ENCODE assay signal across 8 cellular contexts in genomic region chr12:122946690-122947271, GRCh38. TPM values are rescaled to one million over a fixed set of nuclear protein-coding genes. Genes with fewer than 3 reads are reported as not detected.
DNase-seq lines count a peak whose midpoint lies in the region; ATAC-seq and TF ChIP-seq lines count a peak whose summit lies in the region.

No MANE protein-coding gene starts in this region.

- TF ChIP-seq CTCF in GM12865 (IDR thresholded peaks at IDR 0.05; ENCODE audit: insufficient read depth, low read depth, low read length, missing control alignments) (peak; percentile 10), RWPE1 (conservative IDR thresholded peaks at IDR 0.05; ENCODE audit: low read depth) (peak; percentile 74)

- H3K4me1 ChIP-seq in skeletal muscle satellite cell (ENCODE audit: control insufficient read depth, insufficient read depth, low read length), result peaks cover 63% of the 10 kb centered on the region

- ATAC-seq in HG03039 (IDR thresholded peaks at IDR 0.05; ENCODE audit: unreplicated experiment), result peak; percentile 67

- peak overlapping the region; percentile 99 for H3K27ac ChIP-seq in RWPE1

- POLR2A ChIA-PET in RWPE1 (lab: Yijun Ruan, JAX; ENCODE audit: low non-redundant PET), result interaction anchor here (0.6 kb wide), 1 partner anchor 27 kb away, joined by 5 read pairs; no protein-coding TSS in a partner anchor

- peak overlapping the region; percentile 50 for H3K4me2 ChIP-seq in skeletal muscle satellite cell (ENCODE audit: low read length)

- H3K9me3 ChIP-seq in skeletal muscle satellite cell (replicated peaks; ENCODE audit: low read length), result no peaks in the 10 kb centered on the region

- H3K27me3 ChIP-seq in skeletal muscle satellite cell (ENCODE audit: control insufficient read depth, insufficient read depth, low read length), result no peaks in the 10 kb centered on the region

- peak overlapping the region; percentile 52 for H3K9ac ChIP-seq in skeletal muscle satellite cell (ENCODE audit: low read depth, low read length)

- CTCF ChIA-PET in RWPE1 (lab: Yijun Ruan, JAX), result interaction anchor here (0.5 to 1.9 kb wide), 13 partner anchors 28 to 1984 kb away, joined by 3 to 9 read pairs (median 4); no protein-coding TSS in a partner anchor

- H3K36me3 ChIP-seq in skeletal muscle satellite cell (ENCODE audit: insufficient read depth, low read length), result no peaks in the 10 kb centered on the region

- no peak overlapping the region for H3K4me3 ChIP-seq in GM12865 (ENCODE audit: low read depth, low read length)
- no peak overlapping the region for H3K4me3 ChIP-seq in skeletal muscle satellite cell (ENCODE audit: low read length)

- DNase-seq in GM12865 (ENCODE audit: low read depth), result peak; percentile 88
- DNase-seq in RWPE1 (ENCODE audit: low spot score), result peak; percentile 98
- peak; percentile 68 for DNase-seq in activated gamma-delta T cell treated with Interleukin-2 at 50 U/mL for 16 hours
- DNase-seq in glomerular visceral epithelial cell (ENCODE audit: extremely low spot score), result peak; percentile 98
- no peak for DNase-seq in DMS153 (lab: John Stamatoyannopoulos, UW)
- DNase-seq in NCI-H1105 (lab: John Stamatoyannopoulos, UW), result no peak

RNA-seq across cellular contexts. Expression of gene ABCB9, which starts 19.5 kb away (rescaled TPM):
- 9.0 and 9.9 TPM in 2 replicates for total RNA-seq in skeletal muscle satellite cell (2012; rRNA removed)

RNA-seq across cellular contexts. Expression of gene OGFOD2, which starts 28.3 kb away (rescaled TPM):
- total RNA-seq in skeletal muscle satellite cell (2012; rRNA removed), result 9.8 and 12.7 TPM in 2 replicates

RNA-seq across cellular contexts. Expression of gene ARL6IP4, which starts 33.7 kb away (rescaled TPM):
- 139 and 158 TPM in 2 replicates for total RNA-seq in skeletal muscle satellite cell (2012; rRNA removed)

RNA-seq across cellular contexts. Expression of gene VPS37B, which starts 50.9 kb away (rescaled TPM):
- 19.2 and 22.1 TPM in 2 replicates for total RNA-seq in skeletal muscle satellite cell (2012; rRNA removed)

Comparison
In these comparisons a context has a peak if more than half of its experiments do, and no peak if none do; other contexts are left out.
1. DNase-seq: peak in GM12865 (single experiment), RWPE1 (single experiment), activated gamma-delta T cell treated with Interleukin-2 at 50 U/mL for 16 hours (single experiment) and glomerular visceral epithelial cell (single experiment); none in DMS153 (single experiment) and NCI-H1105 (single experiment).